Comparison of ENCODE assay signal across 7 cellular contexts in genomic region chr1:211830055-211830329, GRCh38. TPM values are rescaled to one million over a fixed set of nuclear protein-coding genes. Genes with fewer than 3 reads are reported as not detected.
DNase-seq lines count a peak whose midpoint lies in the region; ATAC-seq and TF ChIP-seq lines count a peak whose summit lies in the region.

No MANE protein-coding gene starts in this region.

- in situ Hi-C loops in gastrocnemius medialis (cut with MboI; ENCODE audit: low sequenced_read_pairs in 4 of 4), result loop anchor here in 2 of 4 donors (10.0 to 25.0 kb wide), 3 partner anchors 145 to 268 kb away; partner anchors contain the start of gene NEK2 (in 1 of the 2)

- ATAC-seq in GM19023 (IDR thresholded peaks at IDR 0.05; ENCODE audit: unreplicated experiment), result peak; percentile 40
- peak; percentile 26 for ATAC-seq in HG03108 (IDR thresholded peaks at IDR 0.05; ENCODE audit: unreplicated experiment)
- peak; percentile 20 for ATAC-seq in activated B cell treated with CpG ODN at 0.5 μM for 24 hours (ENCODE audit: low read depth)
- ATAC-seq in gastroesophageal sphincter, result no peak
- ATAC-seq in gastrocnemius medialis, result peak; percentile 37 to 43
- ATAC-seq in HG02623 (IDR thresholded peaks at IDR 0.05; ENCODE audit: unreplicated experiment), result no peak

- H3K9me3 Mint-ChIP-seq in activated B cell treated with CpG ODN at 0.5 μM for 24 hours, result no peaks in the 10 kb centered on the region

- H3K36me3 Mint-ChIP-seq in activated B cell treated with CpG ODN at 0.5 μM for 24 hours (ENCODE audit: low read depth), result peaks cover 13% of the 10 kb centered on the region

- CTCF ChIA-PET in activated B cell treated with CpG ODN at 0.5 μM for 24 hours (lab: Charles Lee), result no interaction called here

- TF ChIP-seq POLR2A in gastroesophageal sphincter (IDR thresholded peaks at IDR 0.05), result no peak
- TF ChIP-seq POLR2A in gastrocnemius medialis (IDR thresholded peaks at IDR 0.05), result no peak

- POLR2A ChIA-PET in activated B cell treated with CpG ODN at 0.5 μM for 24 hours (lab: Charles Lee), result interaction anchor here (0.7 to 1.1 kb wide), 3 partner anchors 15 to 132 kb away, joined by 3 to 5 read pairs (median 3); no protein-coding TSS in a partner anchor

- no CpG with 5 or more reads among the region's 45 CpGs for WGBS in gastroesophageal sphincter (ENCODE audit: low coverage in 1 of 2), 2 donors

- intact Hi-C loops in activated B cell treated with CpG ODN at 0.5 μM for 24 hours (cut with micrococcal nuclease) (loop anchor here (1.0 to 5.0 kb wide), 8 partner anchors 38 to 585 kb away; partner anchors contain the start of genes DTL, INTS7, PPP2R5A and SLC30A1), gastrocnemius medialis (cut with DNase I; ENCODE audit: low total_unique reads) (loop anchor here (1.0 to 10.0 kb wide), 3 partner anchors 131 to 455 kb away; partner anchors contain the start of gene PPP2R5A)

- H3K27me3 ChIP-seq in gastroesophageal sphincter, result no peaks in the 10 kb centered on the region
- no peaks in the 10 kb centered on the region for H3K27me3 ChIP-seq in gastrocnemius medialis

- peak overlapping the region; percentile 68 to 96 for H3K4me3 ChIP-seq in gastroesophageal sphincter
- H3K4me3 ChIP-seq in gastrocnemius medialis, result peak overlapping the region; percentile 62 to 85 (median 68)

- DNase-seq in activated B cell treated with CpG ODN at 0.5 μM for 24 hours, result no peak
- no peak for DNase-seq in gastrocnemius medialis
- no peak for DNase-seq in mucosa of gallbladder (ENCODE audit: low spot score)

- H3K4me1 ChIP-seq in gastroesophageal sphincter, result peaks cover 2 to 44% (median 5%) of the 10 kb centered on the region in 3 donors
- peaks cover 13 to 17% of the 10 kb centered on the region in 2 donors for H3K4me1 ChIP-seq in gastrocnemius medialis

- H3K4me1 Mint-ChIP-seq in activated B cell treated with CpG ODN at 0.5 μM for 24 hours, result peaks cover 55% of the 10 kb centered on the region

- H3K9me3 ChIP-seq in gastroesophageal sphincter (no peaks in the 10 kb centered on the region), gastrocnemius medialis (no peaks in the 10 kb centered on the region)

- H3K27ac Mint-ChIP-seq in activated B cell treated with CpG ODN at 0.5 μM for 24 hours, result peak overlapping the region; percentile 89

- peak overlapping the region; percentile 95 for H3K4me3 Mint-ChIP-seq in activated B cell treated with CpG ODN at 0.5 μM for 24 hours

- peaks cover 0 to 12% of the 10 kb centered on the region in 2 donors for H3K36me3 ChIP-seq in gastroesophageal sphincter
- no peaks in the 10 kb centered on the region for H3K36me3 ChIP-seq in gastrocnemius medialis

- TF ChIP-seq EP300 in gastroesophageal sphincter (IDR thresholded peaks at IDR 0.05), result no peak

- H3K27ac ChIP-seq in gastroesophageal sphincter, result peak overlapping the region; percentile 61 to 92 (median 90)
- H3K27ac ChIP-seq in gastrocnemius medialis, result peak overlapping the region; percentile 74 to 92 (median 88)

- no peak for TF ChIP-seq CTCF in activated B cell treated with CpG ODN at 0.5 μM for 24 hours (IDR thresholded peaks at IDR 0.05)
- TF ChIP-seq CTCF in gastroesophageal sphincter (IDR thresholded peaks at IDR 0.05), result no peak
- no peak for TF ChIP-seq CTCF in gastrocnemius medialis (IDR thresholded peaks at IDR 0.05 in 4 of 5, conservative IDR thresholded peaks at IDR 0.05 in 1 of 5)

- H3K27me3 Mint-ChIP-seq in activated B cell treated with CpG ODN at 0.5 μM for 24 hours, result no peaks in the 10 kb centered on the region

RNA-seq across cellular contexts. Expression of gene LPGAT1, which starts 0.6 kb away (rescaled TPM):
- 39.2 and 43.6 TPM in 2 replicates for total RNA-seq in activated B cell treated with CpG ODN at 0.5 μM for 24 hours
- total RNA-seq in gastroesophageal sphincter, result 10 to 100 TPM; 48.1 to 66.6 (median 53.3) TPM
- total RNA-seq in gastrocnemius medialis, result 10 to 100 TPM; 11.2 to 51.4 (median 21.5) TPM
- 51.4 TPM for total RNA-seq in mucosa of gallbladder

Comparison
In these comparisons a context has a peak if more than half of its experiments do, and no peak if none do; other contexts are left out.
1. ATAC-seq: peak in GM19023 (single experiment), HG03108 (single experiment), activated B cell treated with CpG ODN at 0.5 μM for 24 hours (single experiment) and gastrocnemius medialis (2 of 2); none in gastroesophageal sphincter (single experiment) and HG02623 (single experiment).